ENCODE assay signal across 28 cellular contexts in genomic region chrX:51608766-51609165, GRCh38. TPM values are rescaled to one million over a fixed set of nuclear protein-coding genes. Genes with fewer than 3 reads are reported as not detected.
A peak's percentile ranks its signal among the peaks of the same experiment; 100 is the strongest.
DNase-seq lines count a peak whose midpoint lies in the region; ATAC-seq and TF ChIP-seq lines count a peak whose summit lies in the region.
"Had no signal": no experiment of that assay in that cellular context is flagged by ENCODE, and none has a peak within 500 bp of the region (broad histone marks: within the 10 kb centered on the region; RNA-seq: fewer than 3 reads in every experiment).

No MANE protein-coding gene starts in this region.

- H2AFZ ChIP-seq in GM23248: no peak overlapping the region

- H3K27me3 Mint-ChIP-seq in activated T-helper 17 cell treated with anti-CD3 and anti-CD28 coated beads, Interleukin-2, amount 50 U/mL, for 72 hours: peaks cover 8% of the 10 kb centered on the region
- H3K27me3 Mint-ChIP-seq: activated naive CD4-positive, alpha-beta T cell treated with anti-CD3 and anti-CD28 coated beads, Interleukin-2, amount 50 U/mL, for 24 hours had no signal

- H3K9ac ChIP-seq in GM23248: no peak overlapping the region

- no peaks in the 10 kb centered on the region for H4K20me1 ChIP-seq in GM23248 (ENCODE audit: insufficient read depth)

- H3K27ac Mint-ChIP-seq in activated T-helper 17 cell treated with anti-CD3 and anti-CD28 coated beads, Interleukin-2, amount 50 U/mL, for 72 hours: no peak overlapping the region
- H3K27ac Mint-ChIP-seq: activated CD4-positive, alpha-beta memory T cell treated with anti-CD3 and anti-CD28 coated beads for 36 hours; activated naive CD4-positive, alpha-beta T cell treated with anti-CD3 and anti-CD28 coated beads, Interleukin-2, amount 50 U/mL, for 24 hours; T-helper 17 cell had no signal

- peak; percentile 61 for DNase-seq in GM23248
- DNase-seq in fibroblast of villous mesenchyme (ENCODE audit: low read depth): peak; percentile 3
- peak; percentile 47 for DNase-seq in stromal cell of bone marrow (ENCODE audit: low read depth)
- DNase-seq in NCI-H2107 (lab: John Stamatoyannopoulos, UW): no peak
- no peak for DNase-seq in activated naive CD4-positive, alpha-beta T cell treated with anti-CD3 and anti-CD28 coated beads, Interleukin-2, amount 50 U/mL, for 16 hours
- no peak for DNase-seq in NCI-H2107 treated with DMSO at 0.1 percent for 48 hours (lab: John Stamatoyannopoulos, UW; ENCODE audit: unreplicated experiment)
- DNase-seq: activated CD4-positive, alpha-beta T cell treated with anti-CD3 and anti-CD28 coated beads for 1 hour; AML-193; effector CD4-positive, alpha-beta T cell; foreskin keratinocyte; KG1; NCI-H1105 treated with DMSO at 0.1 percent for 48 hours; NCI-H1930; NCI-H526; OCI-M1; pancreas; retina; stimulated activated naive CD4-positive, alpha-beta T cell; T-helper 17 cell; upper lobe of right lung had no signal

- H3K79me2 ChIP-seq in GM23248 (ENCODE audit: insufficient read depth): no peaks in the 10 kb centered on the region

- no peak overlapping the region for H3K4me2 ChIP-seq in GM23248 (ENCODE audit: unreplicated experiment)

- H3K4me1 Mint-ChIP-seq in activated T-helper 17 cell treated with anti-CD3 and anti-CD28 coated beads, Interleukin-2, amount 50 U/mL, for 72 hours: peaks cover 4% of the 10 kb centered on the region
- H3K4me1 Mint-ChIP-seq: activated naive CD4-positive, alpha-beta T cell treated with anti-CD3 and anti-CD28 coated beads, Interleukin-2, amount 50 U/mL, for 24 hours; CD4-positive, CD25-positive, alpha-beta regulatory T cell had no signal

- H3K36me3 ChIP-seq in GM23248 (ENCODE audit: low read depth): no peaks in the 10 kb centered on the region
- H3K36me3 ChIP-seq: pancreas, suprapubic skin, upper lobe of right lung had no signal

- no peaks in the 10 kb centered on the region for H3K9me2 ChIP-seq in GM23248 (ENCODE audit: insufficient read depth)

- peak; percentile 34 for ATAC-seq in activated T-helper 17 cell treated with anti-CD3 and anti-CD28 coated beads, Interleukin-2, amount 50 U/mL, for 72 hours (replicated peaks)
- ATAC-seq: foreskin keratinocyte, GM12878, pancreas, T-helper 17 cell, upper lobe of right lung had no signal

- H3K4me3 ChIP-seq in GM23248: no peak overlapping the region
- no peak overlapping the region for H3K4me3 ChIP-seq in fibroblast of villous mesenchyme (ENCODE audit: low read depth, low read length)
- H3K4me3 ChIP-seq: GM12878, lung, pancreas, suprapubic skin, upper lobe of right lung had no signal

- peak overlapping the region; percentile 48 for H3K4me3 Mint-ChIP-seq in activated T-helper 17 cell treated with anti-CD3 and anti-CD28 coated beads, Interleukin-2, amount 50 U/mL, for 72 hours
- H3K4me3 Mint-ChIP-seq: activated CD4-positive, alpha-beta memory T cell treated with anti-CD3 and anti-CD28 coated beads for 36 hours; activated naive CD4-positive, alpha-beta T cell treated with anti-CD3 and anti-CD28 coated beads, Interleukin-2, amount 50 U/mL, for 24 hours; CD4-positive, CD25-positive, alpha-beta regulatory T cell; T-helper 17 cell had no signal

- no peaks in the 10 kb centered on the region for H3K27me3 ChIP-seq in GM23248 (replicated peaks; ENCODE audit: insufficient read depth)
- H3K27me3 ChIP-seq: foreskin keratinocyte, suprapubic skin, upper lobe of right lung had no signal

- no peaks in the 10 kb centered on the region for H3K36me3 Mint-ChIP-seq in activated T-helper 17 cell treated with anti-CD3 and anti-CD28 coated beads, Interleukin-2, amount 50 U/mL, for 72 hours (ENCODE audit: low read depth)
- H3K36me3 Mint-ChIP-seq: activated CD4-positive, alpha-beta memory T cell treated with anti-CD3 and anti-CD28 coated beads for 36 hours; activated naive CD4-positive, alpha-beta T cell treated with anti-CD3 and anti-CD28 coated beads, Interleukin-2, amount 50 U/mL, for 24 hours; CD4-positive, CD25-positive, alpha-beta regulatory T cell had no signal

- no peaks in the 10 kb centered on the region for H3K9me3 ChIP-seq in GM23248 (ENCODE audit: low read depth)
- H3K9me3 ChIP-seq: pancreas, suprapubic skin, upper lobe of right lung had no signal

- H3K9me3 Mint-ChIP-seq in activated T-helper 17 cell treated with anti-CD3 and anti-CD28 coated beads, Interleukin-2, amount 50 U/mL, for 72 hours: no peaks in the 10 kb centered on the region
- H3K9me3 Mint-ChIP-seq: activated CD4-positive, alpha-beta memory T cell treated with anti-CD3 and anti-CD28 coated beads for 36 hours; activated naive CD4-positive, alpha-beta T cell treated with anti-CD3 and anti-CD28 coated beads, Interleukin-2, amount 50 U/mL, for 24 hours; CD4-positive, CD25-positive, alpha-beta regulatory T cell had no signal

- WGBS in GM23248 (ENCODE audit: low coverage in 1 of 2, low lambda C conversion rate in 2 of 2, missing lambda C conversion rate in 2 of 2), 2 experiments: 0 to 21% methylated on average over 2 of the region's 2 CpGs

- H3K4me1 ChIP-seq in GM23248 (ENCODE audit: insufficient read depth): peaks cover 4% of the 10 kb centered on the region; the same call in 1 of the 2 replicates
- H3K4me1 ChIP-seq: foreskin keratinocyte, pancreas, suprapubic skin, upper lobe of right lung had no signal

- TF ChIP-seq CTCF in fibroblast of villous mesenchyme (IDR thresholded peaks at IDR 0.05; ENCODE audit: insufficient read depth, low read depth, low read length): no peak

- in situ Hi-C loops in GM23248 (cut with MboI): loop anchor here (25.0 kb wide), 1 partner anchor 629 kb away; no protein-coding TSS in a partner anchor

- H3K27ac ChIP-seq in GM23248: peak overlapping the region; percentile 46
- H3K27ac ChIP-seq: foreskin keratinocyte, pancreas, suprapubic skin, upper lobe of right lung had no signal

- H3F3A ChIP-seq in GM23248 (ENCODE audit: insufficient read depth): peaks cover 8% of the 10 kb centered on the region; the same call in 1 of the 2 replicates

RNA-seq across cellular contexts. Expression of gene CENPVL3, which starts 9.9 kb away (rescaled TPM):
- not detected in 2 replicates for total RNA-seq in GM23248 (2014; rRNA removed; shearing (Covaris generic))
- not detected in 2 replicates for polyA plus RNA-seq in GM23248 (2016; fragmentation: Nextera tagmentation; extraction: Ambion mirVana)
- not detected for total RNA-seq in activated T-helper 17 cell treated with anti-CD3 and anti-CD28 coated beads, Interleukin-2, amount 50 U/mL, for 72 hours
- not detected in 2 replicates for total RNA-seq in fibroblast of villous mesenchyme
- total RNA-seq: CD4-positive, CD25-positive, alpha-beta regulatory T cell; foreskin keratinocyte; GM12878; lung; mucosa of gallbladder; pancreas; suprapubic skin; T-helper 17 cell; upper lobe of right lung had no signal
- polyA plus RNA-seq: CD4-positive, CD25-positive, alpha-beta regulatory T cell; foreskin keratinocyte; GM12878; lung had no signal

Comparison
In these comparisons a context has a peak if more than half of its experiments do, and no peak if none do; other contexts are left out.
1. DNase-seq: peak in GM23248 (single experiment), fibroblast of villous mesenchyme (single experiment) and stromal cell of bone marrow (single experiment); none in NCI-H2107 (single experiment), activated naive CD4-positive, alpha-beta T cell treated with anti-CD3 and anti-CD28 coated beads, Interleukin-2, amount 50 U/mL, for 16 hours (single experiment) and NCI-H2107 treated with DMSO at 0.1 percent for 48 hours (single experiment).